In genomic region chr7:140519007-140519399, GRCh38 we compare ENCODE assay signal across 16 cellular contexts. TPM values are rescaled to one million over a fixed set of nuclear protein-coding genes. Genes with fewer than 3 reads are reported as not detected.
DNase-seq lines count a peak whose midpoint lies in the region; ATAC-seq, FAIRE-seq and TF ChIP-seq lines count a peak whose summit lies in the region.
"Had no signal": no experiment of that assay in that cellular context is flagged by ENCODE, and none has a peak within 500 bp of the region (broad histone marks: within the 10 kb centered on the region; RNA-seq: fewer than 3 reads in every experiment).

No MANE protein-coding gene starts in this region.

- H3K4me3 ChIP-seq in body of pancreas (no peak overlapping the region), uterus (no peak overlapping the region), pancreas (no peak overlapping the region)

- no peaks in the 10 kb centered on the region for H3K9me3 Mint-ChIP-seq in nephron progenitor cell
- H3K9me3 Mint-ChIP-seq: brain, memory B cell had no signal

- DNase-seq in body of pancreas (no peak), left cardiac atrium (no peak), nephron progenitor cell (no peak), uterus (peak in 1 of 2 donors; percentile 36), pancreas (no peak), germinal center (ENCODE audit: low spot score) (no peak)
- no peak for DNase-seq in activated naive CD4-positive, alpha-beta T cell treated with Interleukin-2 at 50 U/mL for 16 hours
- DNase-seq: activated naive CD4-positive, alpha-beta T cell; C1 segment of cervical spinal cord; effector CD8-positive, alpha-beta T cell; NCI-H1694; NCI-H446; SIG-M5; stimulated activated CD4-positive, alpha-beta T cell treated with anti-CD3 and anti-CD28 coated beads, Interleukin-15, amount 100 ng/mL, for 24 hours had no signal

- TF ChIP-seq POLR2A in body of pancreas (IDR thresholded peaks at IDR 0.05) = no peak
- TF ChIP-seq POLR2A in uterus (IDR thresholded peaks at IDR 0.05) = no peak

- no peaks in the 10 kb centered on the region for H3K9me3 ChIP-seq in body of pancreas
- H3K9me3 ChIP-seq in uterus = no peaks in the 10 kb centered on the region
- H3K9me3 ChIP-seq in pancreas = no peaks in the 10 kb centered on the region

- TF ChIP-seq CTCF in body of pancreas (IDR thresholded peaks at IDR 0.05) (no peak), nephron progenitor cell (IDR thresholded peaks at IDR 0.05) (no peak), uterus (IDR thresholded peaks at IDR 0.05) (no peak), pancreas (IDR thresholded peaks at IDR 0.05) (no peak)

- H3K27ac Mint-ChIP-seq in nephron progenitor cell = peak overlapping the region; percentile 88
- H3K27ac Mint-ChIP-seq: memory B cell had no signal

- no peaks in the 10 kb centered on the region for H3K36me3 ChIP-seq in body of pancreas (replicated peaks in 1 of 2; ENCODE audit: insufficient read depth in 1 of 2, low read depth in 2 of 2)
- no peaks in the 10 kb centered on the region for H3K36me3 ChIP-seq in uterus
- H3K36me3 ChIP-seq in pancreas = no peaks in the 10 kb centered on the region

- H3K36me3 Mint-ChIP-seq in nephron progenitor cell (ENCODE audit: low read depth) = peaks cover 29% of the 10 kb centered on the region
- H3K36me3 Mint-ChIP-seq: memory B cell had no signal

- intact Hi-C loops in body of pancreas (cut with DNase I) (loop anchor here (2.0 kb wide), 1 partner anchor 134 kb away; no protein-coding TSS in a partner anchor), left cardiac atrium (cut with DNase I) (loop anchor here in 1 of 2 donors (2.0 kb wide), 1 partner anchor 134 kb away; no protein-coding TSS in a partner anchor), uterus (cut with DNase I; ENCODE audit: low total_unique reads) (loop anchor here (5.0 kb wide), 1 partner anchor 133 kb away; no protein-coding TSS in a partner anchor), pancreas (cut with DNase I) (loop anchor here in 2 of 3 donors (5.0 kb wide), 1 partner anchor 133 kb away; no protein-coding TSS in a partner anchor)

- FAIRE-seq in pancreas (lab: Jason Lieb, UNC) = no peak

- no peak overlapping the region for H3K4me3 Mint-ChIP-seq in nephron progenitor cell
- H3K4me3 Mint-ChIP-seq: brain, memory B cell had no signal

- H3K4me1 Mint-ChIP-seq in nephron progenitor cell = peaks cover 37% of the 10 kb centered on the region

- H3K27me3 ChIP-seq in body of pancreas = no peaks in the 10 kb centered on the region
- H3K27me3 ChIP-seq in uterus = no peaks in the 10 kb centered on the region
- H3K27me3 ChIP-seq in pancreas = no peaks in the 10 kb centered on the region

- H3K27ac ChIP-seq in body of pancreas (no peak overlapping the region), uterus (peak overlapping the region; percentile 67 to 74), pancreas (no peak overlapping the region)

- ATAC-seq in body of pancreas = peak; percentile 26
- ATAC-seq in left cardiac atrium = peak; percentile 22 to 36
- ATAC-seq in pancreas = no peak

- 58 to 65% methylated on average over 7 of the region's 7 CpGs for WGBS in body of pancreas, 2 donors
- WGBS in pancreas, 2 donors = 50 to 52% methylated on average over 7 of the region's 7 CpGs

- H3K27me3 Mint-ChIP-seq in nephron progenitor cell (ENCODE audit: low read depth, poor library complexity) = no peaks in the 10 kb centered on the region
- H3K27me3 Mint-ChIP-seq: brain had no signal

- H3K4me1 ChIP-seq in body of pancreas = peaks cover 4% of the 10 kb centered on the region
- peaks cover 0 to 9% of the 10 kb centered on the region in 2 donors for H3K4me1 ChIP-seq in uterus
- H3K4me1 ChIP-seq in pancreas = no peaks in the 10 kb centered on the region

RNA-seq across cellular contexts. Expression of gene MKRN1, which starts 39.7 kb away (rescaled TPM):
- total RNA-seq in body of pancreas = 10 to 100 TPM; 29.7 to 46.2 TPM
- total RNA-seq in left cardiac atrium = 10 to 100 TPM; 65.4 to 79.2 TPM
- 10 to 100 TPM; 11.0 to 81.6 (median 54.4) TPM for total RNA-seq in uterus
- total RNA-seq in pancreas = 10 to 100 TPM; 59.3 to 65.8 (median 61.0) TPM
- 10 to 100 TPM; 26.5 to 47.2 TPM for polyA plus RNA-seq in pancreas

Comparison
In these comparisons a context has a peak if more than half of its experiments do, and no peak if none do; other contexts are left out.
1. ATAC-seq: peak in body of pancreas (single experiment) and left cardiac atrium (2 of 2); none in pancreas (0 of 4).
2. H3K27ac ChIP-seq: peak in uterus (2 of 2); none in body of pancreas (0 of 4) and pancreas (0 of 4).